In genomic region chr11:36408476-36409136, GRCh38 we compare ENCODE assay signal across 14 cellular contexts.
DNase-seq lines count a peak whose midpoint lies in the region; ATAC-seq and TF ChIP-seq lines count a peak whose summit lies in the region.
"Had no signal": no experiment of that assay in that cellular context is flagged by ENCODE, and none has a peak within 500 bp of the region (broad histone marks: within the 10 kb centered on the region; RNA-seq: fewer than 3 reads in every experiment).

No MANE protein-coding gene starts in this region.

- peaks cover 74% of the 10 kb centered on the region for H3K36me3 Mint-ChIP-seq in osteocyte (ENCODE audit: unreplicated experiment)

- H3K27me3 Mint-ChIP-seq in osteocyte (ENCODE audit: unreplicated experiment) = no peaks in the 10 kb centered on the region

- H3K4me1 Mint-ChIP-seq in osteocyte (ENCODE audit: unreplicated experiment) = peaks cover 56% of the 10 kb centered on the region

- H3K27me3 ChIP-seq in dorsolateral prefrontal cortex (no peaks in the 10 kb centered on the region), left lung (no peaks in the 10 kb centered on the region)
- H3K27me3 ChIP-seq: SJCRH30 had no signal

- intact Hi-C loops in OCI-LY7 (cut with micrococcal nuclease; ENCODE audit: unreplicated experiment) (no loop called here), dorsolateral prefrontal cortex (cut with DNase I) (no loop called here), left lung (cut with DNase I) (no loop called here)

- ATAC-seq in GM19395 (IDR thresholded peaks at IDR 0.05; ENCODE audit: unreplicated experiment) = peak; percentile 6
- ATAC-seq in left lung = no peak
- no peak for ATAC-seq in GM19452 (IDR thresholded peaks at IDR 0.05; ENCODE audit: unreplicated experiment)

- H3K27ac ChIP-seq in OCI-LY7 (ENCODE audit: low read depth, low read length, poor library complexity, severe bottlenecking) = no peak overlapping the region
- H3K27ac ChIP-seq in dorsolateral prefrontal cortex = peak overlapping the region in 36 of 59 donors; percentile 0 to 67 (median 28)
- H3K27ac ChIP-seq in left lung = peak overlapping the region in 1 of 2 donors; percentile 90
- H3K27ac ChIP-seq: GM23248, SJCRH30 had no signal

- 0 out of 2 replicates have a peak overlapping the region, but pooled peaks have one; percentile 9 for H3K4me2 ChIP-seq in OCI-LY7 (ENCODE audit: low read length)

- H3K4me1 ChIP-seq in OCI-LY7 (ENCODE audit: insufficient read depth, low read length, poor library complexity, severe bottlenecking) (peaks cover 39% of the 10 kb centered on the region), left lung (peaks cover 8 to 67% of the 10 kb centered on the region in 2 donors)

- CTCF ChIA-PET in OCI-LY7 (lab: Charles Lee; ENCODE audit: unreplicated experiment) = no interaction called here

- POLR2A ChIA-PET in OCI-LY7 (lab: Charles Lee) = interaction anchor here (0.5 kb wide), 1 partner anchor 79 kb away, joined by 3 read pairs; no protein-coding TSS in a partner anchor

- H3K4me3 ChIP-seq in OCI-LY7 (ENCODE audit: low read depth, low read length, poor library complexity, severe bottlenecking) = no peak overlapping the region
- H3K4me3 ChIP-seq in dorsolateral prefrontal cortex = no peak overlapping the region
- no peak overlapping the region for H3K4me3 ChIP-seq in left lung
- H3K4me3 ChIP-seq: GM23248, SJCRH30 had no signal

- H2AFZ ChIP-seq in OCI-LY7 (ENCODE audit: low read length) = peak overlapping the region; percentile 81; the same call in 1 of the 2 replicates
- H2AFZ ChIP-seq: GM23248 had no signal

- H3K79me2 ChIP-seq in OCI-LY7 (ENCODE audit: insufficient read depth, low read depth, low read length) = no peaks in the 10 kb centered on the region

- no peak overlapping the region for H3K4me3 Mint-ChIP-seq in osteocyte (ENCODE audit: unreplicated experiment)

- TF ChIP-seq CTCF in OCI-LY7 (conservative IDR thresholded peaks at IDR 0.05; ENCODE audit: low read length) (no peak), dorsolateral prefrontal cortex (IDR thresholded peaks at IDR 0.05 in 54 of 56, conservative IDR thresholded peaks at IDR 0.05 in 2 of 56; ENCODE audit: low read depth in 1 of 56, partially characterized antibody in 56 of 56) (no peak), osteocyte (IDR thresholded peaks at IDR 0.05) (no peak), left lung (IDR thresholded peaks at IDR 0.05) (no peak)

- H3K36me3 ChIP-seq in OCI-LY7 (ENCODE audit: insufficient read depth, low read length) = no peaks in the 10 kb centered on the region
- peaks cover 0 to 3% of the 10 kb centered on the region in 2 donors for H3K36me3 ChIP-seq in left lung

- no peak for DNase-seq in OCI-LY7 (ENCODE audit: low spot score)
- DNase-seq in dorsolateral prefrontal cortex = no peak
- no peak for DNase-seq in osteocyte (ENCODE audit: extremely low spot score, unreplicated experiment)
- no peak for DNase-seq in NCI-H524 (lab: John Stamatoyannopoulos, UW)
- DNase-seq in left lung = no peak
- DNase-seq: amniotic stem cell; GM23248; NCI-H1417; NCI-H748 treated with DMSO at 0.1 percent for 48 hours; posterior cingulate gyrus; SJCRH30; stimulated activated CD4-positive, alpha-beta T cell treated with anti-CD3 and anti-CD28 coated beads, Interleukin-2, amount 100 ng/mL, for 48 hours had no signal

- H3K9me3 Mint-ChIP-seq in osteocyte (ENCODE audit: unreplicated experiment) = no peaks in the 10 kb centered on the region

- H4K20me1 ChIP-seq in OCI-LY7 (ENCODE audit: insufficient read depth, low read length) = no peaks in the 10 kb centered on the region

- H3K9me2 ChIP-seq in OCI-LY7 (ENCODE audit: insufficient read depth, low read length) = no peaks in the 10 kb centered on the region

- no TSS peak for BruUV-seq in OCI-LY7 (replicated peaks; lab: Mats Ljungman, UMichigan)

- H3K9me3 ChIP-seq in OCI-LY7 (ENCODE audit: low read length) (no peaks in the 10 kb centered on the region), left lung (no peaks in the 10 kb centered on the region)
- H3K9me3 ChIP-seq: SJCRH30 had no signal

- peak overlapping the region; percentile 89 for H3K27ac Mint-ChIP-seq in osteocyte (ENCODE audit: unreplicated experiment)
